Comparison of ENCODE assay signal across 30 cellular contexts in genomic region chr3:42699511-42699971, GRCh38. TPM values are rescaled to one million over a fixed set of nuclear protein-coding genes. Genes with fewer than 3 reads are reported as not detected.
DNase-seq lines count a peak whose midpoint lies in the region; ATAC-seq, FAIRE-seq and TF ChIP-seq lines count a peak whose summit lies in the region.
"Had no signal": no experiment of that assay in that cellular context is flagged by ENCODE, and none has a peak within 500 bp of the region (broad histone marks: within the 10 kb centered on the region; RNA-seq: fewer than 3 reads in every experiment).

No MANE protein-coding gene starts in this region.

- ATAC-seq in heart left ventricle, result no peak
- no peak for ATAC-seq in left cardiac atrium
- ATAC-seq in lower lobe of right lung, result no peak
- no peak for ATAC-seq in GM21390 (IDR thresholded peaks at IDR 0.05; ENCODE audit: unreplicated experiment)
- ATAC-seq: activated naive CD8-positive, alpha-beta T cell treated with anti-CD3 and anti-CD28 coated beads, Interleukin-2, amount 50 U/mL, for 24 hours; mucosa of descending colon had no signal

- H3K4me3 ChIP-seq in heart left ventricle (peak overlapping the region in 9 of 12 donors; percentile 9 to 67 (median 25)), lower lobe of right lung (no peak overlapping the region)
- H3K4me3 ChIP-seq: hepatocyte, mucosa of descending colon, sigmoid colon, SK-N-MC, upper lobe of right lung had no signal

- no peak for FAIRE-seq in GM19239 (lab: Jason Lieb, UNC)
- FAIRE-seq: H54, HTR-8/SVneo had no signal

- TF ChIP-seq CTCF in heart left ventricle (IDR thresholded peaks at IDR 0.05) (no peak), lower lobe of right lung (IDR thresholded peaks at IDR 0.05) (no peak)

- H3K27ac ChIP-seq in heart left ventricle (peak overlapping the region in 9 of 12 donors; percentile 18 to 88 (median 39)), caudate nucleus (ENCODE audit: low read depth, low read length) (peak overlapping the region; percentile 99), lower lobe of right lung (no peak overlapping the region)
- H3K27ac ChIP-seq: C4-2B, hepatocyte, parathyroid adenoma, sigmoid colon, SK-N-MC, upper lobe of right lung, VCaP had no signal

- H3K9me3 ChIP-seq in heart left ventricle (no peaks in the 10 kb centered on the region), lower lobe of right lung (no peaks in the 10 kb centered on the region)
- H3K9me3 ChIP-seq: mucosa of descending colon, sigmoid colon, upper lobe of right lung had no signal

- 41 to 54% (median 45%) methylated on average over 9 to 10 of the region's 10 CpGs for WGBS in heart left ventricle, 4 donors

- H3K27me3 ChIP-seq in heart left ventricle (no peaks in the 10 kb centered on the region), lower lobe of right lung (ENCODE audit: low read depth) (no peaks in the 10 kb centered on the region)
- H3K27me3 ChIP-seq: hepatocyte, sigmoid colon, upper lobe of right lung had no signal

- intact Hi-C loops in heart left ventricle (cut with DNase I), result no loop called here
- intact Hi-C loops in left cardiac atrium (cut with DNase I), result no loop called here
- intact Hi-C loops in lower lobe of right lung (cut with DNase I), result no loop called here

- DNase-seq in heart left ventricle (peak in 1 of 5 donors; percentile 14), left cardiac atrium (no peak), caudate nucleus (lab: John Stamatoyannopoulos, UW) (no peak), lower lobe of right lung (peak; percentile 22), ureter (ENCODE audit: low spot score) (peak; percentile 18), NCI-H1436 (lab: John Stamatoyannopoulos, UW) (no peak), GM19239 (ENCODE audit: insufficient read length, low spot score) (no peak)
- DNase-seq: activated CD4-positive, alpha-beta T cell treated with anti-CD3 and anti-CD28 coated beads, Interleukin-2, amount 50 U/mL, for 4 hours; activated gamma-delta T cell treated with Interleukin-2 at 50 U/mL for 16 hours; effector memory CD4-positive, alpha-beta T cell; erythroblast; KG1; mucosa of descending colon; NCI-H1417 treated with DMSO at 0.1 percent for 48 hours; NCI-H510A; sigmoid colon had no signal

- H3K36me3 ChIP-seq in heart left ventricle (peaks cover 0 to 7% (median 0%) of the 10 kb centered on the region in 9 donors), lower lobe of right lung (no peaks in the 10 kb centered on the region)
- H3K36me3 ChIP-seq: sigmoid colon, upper lobe of right lung had no signal

- TF ChIP-seq POLR2A in heart left ventricle (IDR thresholded peaks at IDR 0.05), result no peak

- H3K4me1 ChIP-seq in heart left ventricle (peaks cover 0 to 42% (median 6%) of the 10 kb centered on the region in 12 donors), lower lobe of right lung (no peaks in the 10 kb centered on the region)
- H3K4me1 ChIP-seq: sigmoid colon, upper lobe of right lung had no signal

RNA-seq across cellular contexts. Expression of gene HHATL, which starts 3.1 kb away (rescaled TPM):
- total RNA-seq in heart left ventricle (100 to 1,000 TPM; 305 to 823 (median 538) TPM), left cardiac atrium (100 to 1,000 TPM; 431 to 706 TPM), lower lobe of right lung (1.0 TPM), ureter (0.73 TPM)
- 1,000 to 10,000 TPM in 1 of 2 donors, 100 to 1,000 TPM in 1; 188 to 1,023 TPM for polyA plus RNA-seq in heart left ventricle
- total RNA-seq: chondrocyte, fibroblast of villous mesenchyme, hepatocyte, RPMI7951, sigmoid colon, upper lobe of right lung had no signal
- polyA plus RNA-seq: hepatocyte, liver had no signal

RNA-seq across cellular contexts. Expression of gene KLHL40, which starts 14.2 kb away (rescaled TPM):
- total RNA-seq in heart left ventricle (1 to 10 TPM in 2 of 9 donors, under 1 TPM in 6, not detected in 1; 0.19 to 5.6 (median 0.73) TPM), left cardiac atrium (under 1 TPM in 1 of 2 donors, not detected in 1; 0.86 TPM), lower lobe of right lung (not detected), ureter (not detected)
- 1 to 10 TPM in 1 of 2 donors, under 1 TPM in 1; 0.61 to 6.8 TPM for polyA plus RNA-seq in heart left ventricle
- total RNA-seq: chondrocyte, fibroblast of villous mesenchyme, hepatocyte, liver, mucosa of descending colon, RPMI7951, upper lobe of right lung had no signal
- polyA plus RNA-seq: hepatocyte, liver, sigmoid colon had no signal

RNA-seq across cellular contexts. Expression of gene ZBTB47, which starts 46.0 kb away (rescaled TPM):
- total RNA-seq in heart left ventricle (100 to 1,000 TPM in 7 of 9 donors, 10 to 100 TPM in 2; 76.6 to 184 (median 131) TPM), left cardiac atrium (100 to 1,000 TPM in 1 of 2 donors, 10 to 100 TPM in 1; 68.5 to 108 TPM), lower lobe of right lung (20.0 TPM), ureter (32.1 TPM)
- polyA plus RNA-seq in heart left ventricle, result 100 to 1,000 TPM; 110 to 111 TPM

Comparison
In these comparisons a context has a peak if more than half of its experiments do, and no peak if none do; other contexts are left out.
1. DNase-seq: peak in lower lobe of right lung (single experiment) and ureter (single experiment); none in left cardiac atrium (single experiment), caudate nucleus (0 of 61), NCI-H1436 (single experiment) and GM19239 (single experiment).
2. RNA of gene HHATL, which starts 3.1 kb away (total RNA-seq): 431 to 706 TPM in left cardiac atrium and 305 to 823 TPM in heart left ventricle; 1.0 TPM in lower lobe of right lung (single experiment) and 0.73 TPM in ureter (single experiment); every median in the first group is over 100 times any median in the second.